1 cellular context compared by ENCODE assay signal in the genomic region with DNA sequence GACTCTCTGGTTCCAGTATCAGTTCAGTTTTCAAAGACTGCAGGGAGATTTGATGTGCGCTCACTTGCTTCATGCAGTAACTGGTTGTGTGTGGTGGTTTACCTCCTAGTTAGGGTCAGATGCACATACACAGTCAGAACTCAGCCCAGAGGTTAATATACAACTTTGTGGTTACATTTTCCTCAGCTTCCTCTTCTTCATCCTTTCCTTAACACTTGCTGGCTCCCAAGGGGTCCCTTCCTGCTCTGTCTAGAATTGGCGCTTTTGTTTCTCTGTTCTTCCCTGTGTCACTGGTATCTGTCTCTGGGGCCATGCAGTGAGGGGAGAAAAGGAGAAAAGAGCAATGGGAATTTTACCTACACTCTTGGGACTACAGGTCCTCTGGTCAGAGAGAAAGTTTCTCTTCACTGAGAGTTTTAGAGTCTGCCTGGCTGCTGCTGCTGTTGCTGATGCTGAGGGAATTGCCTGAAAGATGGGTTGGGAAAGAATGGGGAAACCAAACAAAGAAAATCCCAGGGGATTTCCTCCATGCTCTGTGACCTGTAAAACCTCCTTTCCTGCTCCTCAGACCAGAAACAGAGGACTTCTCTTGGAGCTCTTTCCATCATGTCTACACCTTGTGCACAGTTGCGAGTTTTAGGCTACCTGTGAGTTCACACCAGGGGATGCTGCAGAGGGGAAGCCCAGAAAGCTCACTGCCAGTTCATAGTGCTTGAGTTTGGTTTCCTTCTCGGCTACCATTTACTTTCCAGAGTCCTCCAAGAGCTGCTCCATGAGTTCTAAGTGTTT.
TF ChIP-seq lines count a peak whose summit lies in the region.

No MANE protein-coding gene starts in this region.

TF ChIP-seq in GM12878, 131 proteins besides CTCF, POLR2A, EP300 and RAD21 (continued from another document):
- TF ChIP-seq, protein P1, sequence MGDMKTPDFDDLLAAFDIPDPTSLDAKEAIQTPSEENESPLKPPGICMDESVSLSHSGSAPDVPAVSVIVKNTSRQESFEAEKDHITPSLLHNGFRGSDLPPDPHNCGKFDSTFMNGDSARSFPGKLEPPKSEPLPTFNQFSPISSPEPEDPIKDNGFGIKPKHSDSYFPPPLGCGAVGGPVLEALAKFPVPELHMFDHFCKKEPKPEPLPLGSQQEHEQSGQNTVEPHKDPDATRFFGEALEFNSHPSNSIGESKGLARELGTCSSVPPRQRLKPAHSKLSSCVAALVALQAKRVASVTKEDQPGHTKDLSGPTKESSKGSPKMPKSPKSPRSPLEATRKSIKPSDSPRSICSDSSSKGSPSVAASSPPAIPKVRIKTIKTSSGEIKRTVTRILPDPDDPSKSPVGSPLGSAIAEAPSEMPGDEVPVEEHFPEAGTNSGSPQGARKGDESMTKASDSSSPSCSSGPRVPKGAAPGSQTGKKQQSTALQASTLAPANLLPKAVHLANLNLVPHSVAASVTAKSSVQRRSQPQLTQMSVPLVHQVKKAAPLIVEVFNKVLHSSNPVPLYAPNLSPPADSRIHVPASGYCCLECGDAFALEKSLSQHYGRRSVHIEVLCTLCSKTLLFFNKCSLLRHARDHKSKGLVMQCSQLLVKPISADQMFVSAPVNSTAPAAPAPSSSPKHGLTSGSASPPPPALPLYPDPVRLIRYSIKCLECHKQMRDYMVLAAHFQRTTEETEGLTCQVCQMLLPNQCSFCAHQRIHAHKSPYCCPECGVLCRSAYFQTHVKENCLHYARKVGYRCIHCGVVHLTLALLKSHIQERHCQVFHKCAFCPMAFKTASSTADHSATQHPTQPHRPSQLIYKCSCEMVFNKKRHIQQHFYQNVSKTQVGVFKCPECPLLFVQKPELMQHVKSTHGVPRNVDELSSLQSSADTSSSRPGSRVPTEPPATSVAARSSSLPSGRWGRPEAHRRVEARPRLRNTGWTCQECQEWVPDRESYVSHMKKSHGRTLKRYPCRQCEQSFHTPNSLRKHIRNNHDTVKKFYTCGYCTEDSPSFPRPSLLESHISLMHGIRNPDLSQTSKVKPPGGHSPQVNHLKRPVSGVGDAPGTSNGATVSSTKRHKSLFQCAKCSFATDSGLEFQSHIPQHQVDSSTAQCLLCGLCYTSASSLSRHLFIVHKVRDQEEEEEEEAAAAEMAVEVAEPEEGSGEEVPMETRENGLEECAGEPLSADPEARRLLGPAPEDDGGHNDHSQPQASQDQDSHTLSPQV (IDR thresholded peaks at IDR 0.05), result no peak
- TF ChIP-seq YBX1 (IDR thresholded peaks at IDR 0.05) (peak; percentile 80; the same call in 1 of the 2 replicates), NKRF (conservative IDR thresholded peaks at IDR 0.05) (0 out of 2 replicates have a peak, but pooled peaks have one; percentile 24)
